Comparison of ENCODE assay signal across 12 cellular contexts in the genomic region with DNA sequence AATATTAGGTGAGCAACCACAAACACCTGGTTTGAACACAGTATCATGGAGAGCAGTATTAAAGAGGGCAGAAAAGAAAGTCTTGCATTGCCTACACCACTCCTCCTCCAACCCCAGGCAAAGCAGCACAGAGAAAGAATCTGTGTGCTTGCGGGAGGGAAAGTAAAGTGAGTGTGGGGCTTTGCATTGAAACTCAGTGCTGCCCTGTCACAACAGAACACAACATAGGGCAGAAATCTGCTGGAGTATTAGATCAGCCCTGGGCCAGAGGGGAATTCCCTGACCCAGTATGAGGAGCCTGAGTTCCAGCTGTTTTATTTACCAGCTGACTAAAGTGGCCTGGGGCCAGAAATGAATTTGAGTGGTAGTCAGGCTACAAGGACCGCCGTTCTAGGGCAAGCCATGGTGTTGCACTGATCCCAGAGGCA.
DNase-seq lines count a peak whose midpoint lies in the region; TF ChIP-seq lines count a peak whose summit lies in the region.
"Had no signal": no experiment of that assay in that cellular context is flagged by ENCODE, and none has a peak within 500 bp of the region (broad histone marks: within the 10 kb centered on the region; RNA-seq: fewer than 3 reads in every experiment).

No MANE protein-coding gene starts in this region.

- no peak overlapping the region for H3K23ac ChIP-seq in mesendoderm (ENCODE audit: low read length)

- H3K27ac ChIP-seq in brain microvascular endothelial cell (no peak overlapping the region), mesendoderm (ENCODE audit: low read depth, low read length) (peak overlapping the region; percentile 45)
- H3K27ac ChIP-seq: spleen, vagina had no signal

- in situ Hi-C loops in brain microvascular endothelial cell (cut with HindIII; ENCODE audit: low pct_ligation_motif_present, low sequenced_read_pairs), result no loop called here
- in situ Hi-C loops in ACHN (cut with HindIII; ENCODE audit: low pct_ligation_motif_present, low pct_unique_long_range_greater_than_20kb, low sequenced_read_pairs), result no loop called here

- no peak overlapping the region for H3K18ac ChIP-seq in mesendoderm (ENCODE audit: low read length)

- H3K4me1 ChIP-seq in mesendoderm (ENCODE audit: control insufficient read depth, low read depth, low read length), result no peaks in the 10 kb centered on the region
- H3K4me1 ChIP-seq: Caco-2, spleen, vagina had no signal

- H2AK5ac ChIP-seq in mesendoderm (ENCODE audit: low read length), result no peak overlapping the region

- no peak overlapping the region for H2BK5ac ChIP-seq in mesendoderm (ENCODE audit: low read length)

- TF ChIP-seq CTCF in GM12865 (IDR thresholded peaks at IDR 0.05; ENCODE audit: insufficient read depth, low read depth, low read length, missing control alignments) (no peak), brain microvascular endothelial cell (IDR thresholded peaks at IDR 0.05; ENCODE audit: low read depth, low read length, missing control alignments) (no peak)

- H3K4ac ChIP-seq in mesendoderm (ENCODE audit: low read depth, low read length), result no peak overlapping the region

- no peaks in the 10 kb centered on the region for H3K79me1 ChIP-seq in mesendoderm (ENCODE audit: low read length)

- H3K9ac ChIP-seq in mesendoderm (ENCODE audit: low read length), result no peak overlapping the region

- no peak overlapping the region for H4K8ac ChIP-seq in mesendoderm (ENCODE audit: low read depth, low read length)

- H3K4me3 ChIP-seq in GM12865 (ENCODE audit: low read depth, low read length) (no peak overlapping the region), MG63 (no peak overlapping the region), brain microvascular endothelial cell (ENCODE audit: low read depth, low read length) (no peak overlapping the region), mesendoderm (ENCODE audit: low read length) (no peak overlapping the region)
- H3K4me3 ChIP-seq: spleen, vagina had no signal

- DNase-seq in GM12865 (ENCODE audit: low read depth) (peak; percentile 13), MG63 (peak; percentile 31), brain microvascular endothelial cell (peak; percentile 0), mesendoderm (peak; percentile 23), NCI-H2171 (lab: John Stamatoyannopoulos, UW) (no peak), retina (no peak), ACHN (no peak)
- DNase-seq in activated CD4-positive, alpha-beta T cell treated with anti-CD3 and anti-CD28 coated beads for 4 hours, result no peak
- DNase-seq: anterior cingulate cortex, Caco-2, spleen had no signal

- WGBS in mesendoderm (ENCODE audit: extremely low coverage, insufficient coverage, low lambda C conversion rate), result no CpG with 5 or more reads among the region's 3 CpGs

- no peak overlapping the region for H2BK120ac ChIP-seq in mesendoderm (ENCODE audit: low read depth, low read length)

- H4K5ac ChIP-seq in mesendoderm (ENCODE audit: low read length), result no peak overlapping the region

- H3K36me3 ChIP-seq in MG63 (no peaks in the 10 kb centered on the region), brain microvascular endothelial cell (replicated peaks) (no peaks in the 10 kb centered on the region), mesendoderm (ENCODE audit: control insufficient read depth, insufficient read depth, low read length) (no peaks in the 10 kb centered on the region)
- H3K36me3 ChIP-seq: spleen, vagina had no signal

- H3K79me2 ChIP-seq in mesendoderm (ENCODE audit: control insufficient read depth, insufficient read depth, low read length), result no peaks in the 10 kb centered on the region

- H3K9me3 ChIP-seq in MG63, result no peaks in the 10 kb centered on the region
- H3K9me3 ChIP-seq: Caco-2, vagina had no signal

- H3K56ac ChIP-seq in mesendoderm (ENCODE audit: low read length), result no peak overlapping the region

- H3K4me2 ChIP-seq in mesendoderm (ENCODE audit: low read length), result no peak overlapping the region

- no peaks in the 10 kb centered on the region; the same call in 1 of the 2 replicates for H3K27me3 ChIP-seq in MG63
- H3K27me3 ChIP-seq in brain microvascular endothelial cell (replicated peaks), result no peaks in the 10 kb centered on the region
- H3K27me3 ChIP-seq in mesendoderm (ENCODE audit: insufficient read depth, low read length, poor library complexity), result no peaks in the 10 kb centered on the region
- H3K27me3 ChIP-seq: spleen, vagina had no signal

- no peak overlapping the region for H2BK15ac ChIP-seq in mesendoderm (replicated peaks; ENCODE audit: low read depth)

Comparison
In these comparisons a context has a peak if more than half of its experiments do, and no peak if none do; other contexts are left out.
1. DNase-seq: peak in GM12865 (single experiment), MG63 (single experiment), brain microvascular endothelial cell (single experiment) and mesendoderm (single experiment); none in NCI-H2171 (single experiment), retina (single experiment), ACHN (single experiment) and activated CD4-positive, alpha-beta T cell treated with anti-CD3 and anti-CD28 coated beads for 4 hours (0 of 2).